In genomic region chr12:108714866-108715265, GRCh38 we compare ENCODE assay signal across 20 cellular contexts. TPM values are rescaled to one million over a fixed set of nuclear protein-coding genes. Genes with fewer than 3 reads are reported as not detected.
DNase-seq lines count a peak whose midpoint lies in the region; ATAC-seq and TF ChIP-seq lines count a peak whose summit lies in the region.
"Had no signal": no experiment of that assay in that cellular context is flagged by ENCODE, and none has a peak within 500 bp of the region (broad histone marks: within the 10 kb centered on the region; RNA-seq: fewer than 3 reads in every experiment).

No MANE protein-coding gene starts in this region.

- H3K9me2 ChIP-seq in Karpas-422 (replicated peaks; ENCODE audit: insufficient read depth, low read length), result no peaks in the 10 kb centered on the region

- 96% methylated on average over 4 to 5 of the region's 5 CpGs for WGBS in endodermal cell (ENCODE audit: insufficient coverage in 1 of 2, insufficient read length in 1 of 2), 2 experiments

- H3K9me3 ChIP-seq in BLaER1 treated with 17β-estradiol and CSF1 and Interleukin-3, amounts not matched to agents 10 nM and 100 nM (replicated peaks in 1 of 11), result no peaks in the 10 kb centered on the region
- H3K9me3 ChIP-seq in Karpas-422 (ENCODE audit: low read length) (no peaks in the 10 kb centered on the region), endodermal cell (ENCODE audit: control insufficient read depth, low read length) (no peaks in the 10 kb centered on the region)
- H3K9me3 ChIP-seq: adrenal gland, suprapubic skin had no signal

- H3K9me3 Mint-ChIP-seq in endodermal cell (no peaks in the 10 kb centered on the region), osteocyte (ENCODE audit: unreplicated experiment) (no peaks in the 10 kb centered on the region)
- H3K9me3 Mint-ChIP-seq: CD8-positive, alpha-beta memory T cell; natural killer cell had no signal

- no peaks in the 10 kb centered on the region for H3K27me3 ChIP-seq in BLaER1 treated with 17β-estradiol and CSF1 and Interleukin-3, amounts not matched to agents 10 nM and 100 nM
- no peaks in the 10 kb centered on the region for H3K27me3 ChIP-seq in Karpas-422 (ENCODE audit: low read length)
- no peaks in the 10 kb centered on the region for H3K27me3 ChIP-seq in endodermal cell (ENCODE audit: control insufficient read depth, insufficient read depth, low read length, poor library complexity, severe bottlenecking)
- H3K27me3 ChIP-seq: adrenal gland, suprapubic skin had no signal

- H3K27me3 Mint-ChIP-seq in endodermal cell (ENCODE audit: insufficient read depth) (no peaks in the 10 kb centered on the region), osteocyte (ENCODE audit: unreplicated experiment) (no peaks in the 10 kb centered on the region)
- H3K27me3 Mint-ChIP-seq: CD8-positive, alpha-beta memory T cell had no signal

- H3K4me3 Mint-ChIP-seq in endodermal cell (no peak overlapping the region), osteocyte (ENCODE audit: unreplicated experiment) (no peak overlapping the region)
- H3K4me3 Mint-ChIP-seq: CD8-positive, alpha-beta memory T cell; natural killer cell had no signal

- 0 out of 22 replicates have a peak overlapping the region, but pooled peaks of 2 of the 11 experiments have one; percentile 4 to 32 for H3K27ac ChIP-seq in BLaER1 treated with 17β-estradiol and CSF1 and Interleukin-3, amounts not matched to agents 10 nM and 100 nM
- H3K27ac ChIP-seq in Karpas-422 (ENCODE audit: low read length) (no peak overlapping the region), endodermal cell (ENCODE audit: low read depth, low read length) (no peak overlapping the region)
- H3K27ac ChIP-seq: adrenal gland, suprapubic skin had no signal

- H4K20me1 ChIP-seq in BLaER1 treated with 17β-estradiol and CSF1 and Interleukin-3, amounts not matched to agents 10 nM and 100 nM, result peaks cover 63 to 100% (median 90%) of the 10 kb centered on the region in 11 experiments
- H4K20me1 ChIP-seq in Karpas-422 (ENCODE audit: insufficient read depth, low read depth, low read length), result peaks cover 18% of the 10 kb centered on the region; the same call in 1 of the 2 replicates

- intact Hi-C loops in sciatic nerve (cut with DNase I), result no loop called here

- peaks cover 49 to 100% (median 60%) of the 10 kb centered on the region in 10 experiments for H3K4me1 ChIP-seq in BLaER1 treated with 17β-estradiol and CSF1 and Interleukin-3, amounts not matched to agents 10 nM and 100 nM
- H3K4me1 ChIP-seq in Karpas-422 (ENCODE audit: low read length) (peaks cover 38% of the 10 kb centered on the region), endodermal cell (ENCODE audit: control insufficient read depth, insufficient read depth, low read length) (no peaks in the 10 kb centered on the region)

- no peak overlapping the region for H2AFZ ChIP-seq in Karpas-422 (ENCODE audit: low read length)

- H3K79me2 ChIP-seq in Karpas-422 (ENCODE audit: low read length), result no peaks in the 10 kb centered on the region

- no peak overlapping the region for H3K4me3 ChIP-seq in BLaER1 treated with 17β-estradiol and CSF1 and Interleukin-3, amounts not matched to agents 10 nM and 100 nM
- no peak overlapping the region for H3K4me3 ChIP-seq in Karpas-422 (ENCODE audit: low read length)
- no peak overlapping the region for H3K4me3 ChIP-seq in endodermal cell (ENCODE audit: low read length)
- H3K4me3 ChIP-seq: adrenal gland, suprapubic skin had no signal

- H3K9ac ChIP-seq in BLaER1 treated with 17β-estradiol and CSF1 and Interleukin-3, amounts not matched to agents 10 nM and 100 nM, result 0 out of 22 replicates have a peak overlapping the region, but pooled peaks of 1 of the 11 experiments have one; percentile 14
- H3K9ac ChIP-seq in Karpas-422 (ENCODE audit: low read length) (no peak overlapping the region), endodermal cell (ENCODE audit: extremely low read depth, low read length, poor library complexity, severe bottlenecking) (no peak overlapping the region)

- H3K36me3 Mint-ChIP-seq in endodermal cell (ENCODE audit: low read depth), result peaks cover 14% of the 10 kb centered on the region
- peaks cover 9% of the 10 kb centered on the region for H3K36me3 Mint-ChIP-seq in osteocyte (ENCODE audit: unreplicated experiment)
- H3K36me3 Mint-ChIP-seq: natural killer cell had no signal

- peaks cover 0 to 42% (median 11%) of the 10 kb centered on the region in 11 experiments; a peak in 13 of 22 replicates for H3K36me3 ChIP-seq in BLaER1 treated with 17β-estradiol and CSF1 and Interleukin-3, amounts not matched to agents 10 nM and 100 nM
- H3K36me3 ChIP-seq in Karpas-422 (ENCODE audit: insufficient read depth, low read length), result no peaks in the 10 kb centered on the region
- H3K36me3 ChIP-seq in endodermal cell (ENCODE audit: control insufficient read depth, insufficient read depth, low read length), result peaks cover 18% of the 10 kb centered on the region
- H3K36me3 ChIP-seq: adrenal gland, suprapubic skin had no signal

- peak overlapping the region; percentile 35 to 95 (median 73) for H3K4me2 ChIP-seq in BLaER1 treated with 17β-estradiol and CSF1 and Interleukin-3, amounts not matched to agents 10 nM and 100 nM
- H3K4me2 ChIP-seq in Karpas-422 (ENCODE audit: low read depth, low read length, poor library complexity, severe bottlenecking), result peak overlapping the region; percentile 30

- no peak for DNase-seq in Karpas-422
- DNase-seq in endodermal cell, result no peak
- no peak for DNase-seq in osteocyte (ENCODE audit: extremely low spot score, unreplicated experiment)
- DNase-seq in sciatic nerve (ENCODE audit: low spot score), result no peak
- DNase-seq in NCI-H2171 treated with DMSO at 0.1 percent for 48 hours (lab: John Stamatoyannopoulos, UW), result no peak
- DNase-seq in stimulated activated CD4-positive, alpha-beta T cell treated with anti-CD3 and anti-CD28 coated beads, Interleukin-4, amount 100 ng/mL, for 24 hours, result no peak
- DNase-seq: activated CD8-positive, alpha-beta memory T cell treated with anti-CD3 and anti-CD28 coated beads, Interleukin-2, amount 50 U/mL, for 48 hours; activated gamma-delta T cell treated with Interleukin-2 at 50 U/mL for 16 hours; adrenal gland; CD8-positive, alpha-beta memory T cell; dermis blood vessel endothelial cell; DND-41; foreskin melanocyte; mammary epithelial cell; natural killer cell; stimulated activated CD4-positive, alpha-beta T cell treated with anti-CD3 and anti-CD28 coated beads, Interleukin-12 subunit alpha, Interleukin-12 subunit beta, amount 100 ng/mL, for 4 hours; SW 1271 had no signal

- ATAC-seq in sciatic nerve (no peak), HG02678 (IDR thresholded peaks at IDR 0.05; ENCODE audit: unreplicated experiment) (no peak)
- ATAC-seq: natural killer cell had no signal

- TF ChIP-seq CTCF in endodermal cell (conservative IDR thresholded peaks at IDR 0.05), result no peak
- TF ChIP-seq CTCF in osteocyte (IDR thresholded peaks at IDR 0.05), result no peak

- peaks cover 18% of the 10 kb centered on the region for H3K4me1 Mint-ChIP-seq in endodermal cell
- peaks cover 78% of the 10 kb centered on the region for H3K4me1 Mint-ChIP-seq in osteocyte (ENCODE audit: unreplicated experiment)

- peak overlapping the region; percentile 50 for H3K27ac Mint-ChIP-seq in endodermal cell
- peak overlapping the region; percentile 61 for H3K27ac Mint-ChIP-seq in osteocyte (ENCODE audit: unreplicated experiment)
- H3K27ac Mint-ChIP-seq: CD8-positive, alpha-beta memory T cell; natural killer cell had no signal

RNA-seq across cellular contexts. Expression of gene CORO1C, which starts 16.5 kb away (rescaled TPM):
- total RNA-seq in Karpas-422 (2014; rRNA removed; shearing (Covaris generic); ENCODE audit: low replicate concordance), result 11.1 and 14.9 TPM in 2 replicates
- total RNA-seq in endodermal cell (100 to 1,000 TPM; 122 to 125 TPM), osteocyte (234 and 248 TPM in 2 replicates), sciatic nerve (194 TPM)
- polyA plus RNA-seq in endodermal cell (2013, experiment 1 of 2), result 143 TPM
- 130 TPM for polyA plus RNA-seq in endodermal cell (2013, experiment 2 of 2)
